In genomic region chr1:244837597-244838258, GRCh38 we compare ENCODE assay signal across 9 cellular contexts. TPM values are rescaled to one million over a fixed set of nuclear protein-coding genes. Genes with fewer than 3 reads are reported as not detected.
DNase-seq lines count a peak whose midpoint lies in the region; ATAC-seq and TF ChIP-seq lines count a peak whose summit lies in the region.
"Had no signal": no experiment of that assay in that cellular context is flagged by ENCODE, and none has a peak within 500 bp of the region (broad histone marks: within the 10 kb centered on the region; RNA-seq: fewer than 3 reads in every experiment).

No MANE protein-coding gene starts in this region.

- H3K4me1 ChIP-seq in stomach smooth muscle (ENCODE audit: control insufficient read depth, insufficient read depth, low read length): peaks cover 24% of the 10 kb centered on the region

- POLR2A ChIA-PET in activated CD4-positive, alpha-beta T cell treated with anti-CD3 and anti-CD28 coated beads for 36 hours (lab: Charles Lee): interaction anchor here (0.6 to 4.5 kb wide), 6 partner anchors 9 to 205 kb away, joined by 4 to 74 read pairs (median 5); partner anchors contain the start of gene HNRNPU

- no peaks in the 10 kb centered on the region for H3K9me3 Mint-ChIP-seq in activated CD4-positive, alpha-beta T cell treated with anti-CD3 and anti-CD28 coated beads for 36 hours (ENCODE audit: low read depth)

- H3K36me3 ChIP-seq in stomach smooth muscle (ENCODE audit: control insufficient read depth in 2 of 2, insufficient read depth in 2 of 2, low read length in 2 of 2): peaks cover 3 to 9% of the 10 kb centered on the region in 2 donors

- no peak for TF ChIP-seq POLR2A in erythroblast (IDR thresholded peaks at IDR 0.05; ENCODE audit: low read length)

- peak overlapping the region; percentile 80 for H3K4me3 Mint-ChIP-seq in activated CD4-positive, alpha-beta T cell treated with anti-CD3 and anti-CD28 coated beads for 36 hours

- H3K9me3 ChIP-seq in stomach smooth muscle (ENCODE audit: control insufficient read depth in 2 of 2, low read length in 2 of 2): no peaks in the 10 kb centered on the region

- peak overlapping the region; percentile 88 for H3K27ac Mint-ChIP-seq in activated CD4-positive, alpha-beta T cell treated with anti-CD3 and anti-CD28 coated beads for 36 hours

- H3K27me3 ChIP-seq in stomach smooth muscle (ENCODE audit: control insufficient read depth in 1 of 2, insufficient read depth in 2 of 2, low read length in 2 of 2): no peaks in the 10 kb centered on the region

- peak overlapping the region; percentile 99 for H3K27ac ChIP-seq in stomach smooth muscle (ENCODE audit: low read length)

- intact Hi-C loops in activated CD4-positive, alpha-beta T cell treated with anti-CD3 and anti-CD28 coated beads for 36 hours (cut with DNase I, micrococcal nuclease): loop anchor here (10.0 kb wide), 3 partner anchors 207 to 1727 kb away; partner anchors contain the start of genes CNST (in 1 of the 2) and TFB2M (in 1 of the 2)

- CTCF ChIA-PET in activated CD4-positive, alpha-beta T cell treated with anti-CD3 and anti-CD28 coated beads for 36 hours (lab: Charles Lee): interaction anchor here (0.6 to 2.6 kb wide), 6 partner anchors 10 to 473 kb away, joined by 3 to 20 read pairs (median 4); no protein-coding TSS in a partner anchor

- H3K4me3 ChIP-seq in stomach smooth muscle (ENCODE audit: low read length in 2 of 2): peak overlapping the region; percentile 3 to 56

- H3K27me3 Mint-ChIP-seq in activated CD4-positive, alpha-beta T cell treated with anti-CD3 and anti-CD28 coated beads for 36 hours: no peaks in the 10 kb centered on the region

- H3K4me1 Mint-ChIP-seq in activated CD4-positive, alpha-beta T cell treated with anti-CD3 and anti-CD28 coated beads for 36 hours: peaks cover 51% of the 10 kb centered on the region

- DNase-seq in activated CD4-positive, alpha-beta T cell treated with anti-CD3 and anti-CD28 coated beads for 36 hours: no peak
- DNase-seq in activated CD4-positive, alpha-beta T cell treated with anti-CD3 and anti-CD28 coated beads for 48 hours: no peak
- peak; percentile 38 for DNase-seq in RKO (ENCODE audit: low spot score)
- DNase-seq in erythroblast (lab: John Stamatoyannopoulos, UW): peak; percentile 16 to 31
- no peak for DNase-seq in stimulated activated naive CD4-positive, alpha-beta T cell (lab: John Stamatoyannopoulos, UW)
- DNase-seq in T1000 (lab: John Stamatoyannopoulos, UW): no peak
- DNase-seq: GF-D8 had no signal

- ATAC-seq in activated CD4-positive, alpha-beta T cell treated with anti-CD3 and anti-CD28 coated beads for 36 hours: no peak
- ATAC-seq in HG03139 (IDR thresholded peaks at IDR 0.05; ENCODE audit: unreplicated experiment): no peak

- peaks cover 63% of the 10 kb centered on the region for H3K36me3 Mint-ChIP-seq in activated CD4-positive, alpha-beta T cell treated with anti-CD3 and anti-CD28 coated beads for 36 hours (ENCODE audit: low read depth)

- peak overlapping the region in 1 of 2 donors; percentile 95 for H3K9ac ChIP-seq in stomach smooth muscle (ENCODE audit: low read length in 2 of 2)

RNA-seq across cellular contexts. Expression of gene COX20, which starts 2.3 kb away (rescaled TPM):
- total RNA-seq in activated CD4-positive, alpha-beta T cell treated with anti-CD3 and anti-CD28 coated beads for 36 hours: 10 to 100 TPM; 32.0 to 33.2 TPM

RNA-seq across cellular contexts. Expression of gene HNRNPU, which starts 26.6 kb away (rescaled TPM):
- 100 to 1,000 TPM; 521 to 532 TPM for total RNA-seq in activated CD4-positive, alpha-beta T cell treated with anti-CD3 and anti-CD28 coated beads for 36 hours

Comparison
In these comparisons a context has a peak if more than half of its experiments do, and no peak if none do; other contexts are left out.
1. DNase-seq: peak in RKO (single experiment) and erythroblast (2 of 2); none in activated CD4-positive, alpha-beta T cell treated with anti-CD3 and anti-CD28 coated beads for 36 hours (single experiment), activated CD4-positive, alpha-beta T cell treated with anti-CD3 and anti-CD28 coated beads for 48 hours (single experiment), stimulated activated naive CD4-positive, alpha-beta T cell (0 of 6) and T1000 (single experiment).